In the genomic region with DNA sequence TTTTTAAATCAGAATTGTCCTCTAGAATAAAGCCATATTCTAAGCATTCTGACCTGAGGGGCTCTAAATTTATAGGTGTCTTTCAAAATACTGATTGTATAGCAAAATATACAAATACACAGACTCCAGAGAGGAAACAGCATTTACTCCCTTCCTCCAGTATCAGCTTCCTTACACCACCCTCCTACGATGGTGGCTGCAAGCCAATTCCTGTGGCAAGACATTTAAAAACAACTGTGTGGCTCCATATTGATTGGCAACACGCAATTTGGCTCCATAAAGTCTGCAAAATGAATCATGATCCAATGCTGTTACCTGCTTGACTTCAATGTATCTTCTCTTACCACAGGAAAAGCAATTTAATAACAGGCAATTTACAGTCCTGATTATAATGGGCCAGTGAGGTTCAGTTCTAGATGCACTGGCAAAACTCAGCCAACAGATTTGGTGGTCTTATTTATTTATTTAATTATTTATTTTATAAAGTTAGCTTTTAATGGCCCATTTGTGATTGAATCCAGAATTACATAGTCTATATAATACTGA, we compare ENCODE assay signal across 13 cellular contexts. TPM values are rescaled to one million over a fixed set of nuclear protein-coding genes. Genes with fewer than 3 reads are reported as not detected.
DNase-seq lines count a peak whose midpoint lies in the region; ATAC-seq lines count a peak whose summit lies in the region.
"Had no signal": no experiment of that assay in that cellular context is flagged by ENCODE, and none has a peak within 500 bp of the region (broad histone marks: within the 10 kb centered on the region; RNA-seq: fewer than 3 reads in every experiment).

No MANE protein-coding gene starts in this region.

- no peaks in the 10 kb centered on the region for H3K27me3 Mint-ChIP-seq in T-helper 17 cell

- H3K4me3 ChIP-seq in Karpas-422 (ENCODE audit: low read length) = no peak overlapping the region
- H3K4me3 ChIP-seq: body of pancreas, tibial nerve had no signal

- H3K4me1 Mint-ChIP-seq in T-helper 17 cell = peaks cover 40% of the 10 kb centered on the region

- H3K27ac Mint-ChIP-seq in T-helper 17 cell = no peak overlapping the region

- H2AFZ ChIP-seq in Karpas-422 (ENCODE audit: low read length) = peak overlapping the region; percentile 64; the same call in 1 of the 2 replicates

- H3K27ac ChIP-seq in Karpas-422 (ENCODE audit: low read length) = no peak overlapping the region
- H3K27ac ChIP-seq: body of pancreas, tibial nerve had no signal

- H3K36me3 ChIP-seq in Karpas-422 (ENCODE audit: insufficient read depth, low read length) = no peaks in the 10 kb centered on the region
- H3K36me3 ChIP-seq: tibial nerve had no signal

- no peaks in the 10 kb centered on the region for H3K27me3 ChIP-seq in Karpas-422 (ENCODE audit: low read length)
- H3K27me3 ChIP-seq: body of pancreas, tibial nerve had no signal

- H3K4me2 ChIP-seq in Karpas-422 (ENCODE audit: low read depth, low read length, poor library complexity, severe bottlenecking) = no peak overlapping the region

- H3K79me2 ChIP-seq in Karpas-422 (ENCODE audit: low read length) = no peaks in the 10 kb centered on the region

- H4K20me1 ChIP-seq in Karpas-422 (ENCODE audit: insufficient read depth, low read depth, low read length) = no peaks in the 10 kb centered on the region

- peaks cover 19% of the 10 kb centered on the region for H3K4me1 ChIP-seq in Karpas-422 (ENCODE audit: low read length)
- H3K4me1 ChIP-seq: body of pancreas, Caco-2 had no signal

- H3K9me2 ChIP-seq in Karpas-422 (replicated peaks; ENCODE audit: insufficient read depth, low read length) = no peaks in the 10 kb centered on the region

- H3K36me3 Mint-ChIP-seq in T-helper 17 cell (ENCODE audit: low read depth) = no peaks in the 10 kb centered on the region

- ATAC-seq in T-helper 17 cell = no peak
- ATAC-seq: body of pancreas had no signal

- peak; percentile 52 for DNase-seq in DMS153 treated with DMSO at 0.1 percent for 48 hours (lab: John Stamatoyannopoulos, UW; ENCODE audit: unreplicated experiment)
- no peak for DNase-seq in Karpas-422
- DNase-seq in RPMI7951 (ENCODE audit: low read depth) = peak; percentile 43
- peak; percentile 16 for DNase-seq in iris pigment epithelial cell (ENCODE audit: low read depth)
- DNase-seq in T-helper 2 cell = no peak
- no peak for DNase-seq in stimulated activated CD4-positive, alpha-beta T cell treated with anti-CD3 and anti-CD28 coated beads, Interleukin-4, amount 100 ng/mL, for 4 hours
- DNase-seq in T-helper 17 cell = no peak
- DNase-seq: activated CD4-positive, alpha-beta T cell treated with anti-CD3 and anti-CD28 coated beads for 4 hours; Caco-2; glutamatergic neuron; stimulated activated CD4-positive, alpha-beta T cell treated with anti-CD3 and anti-CD28 coated beads, Interleukin-12 subunit alpha, Interleukin-12 subunit beta, amount 100 ng/mL, for 4 hours had no signal

- H3K9ac ChIP-seq in Karpas-422 (ENCODE audit: low read length) = no peak overlapping the region

- H3K4me3 Mint-ChIP-seq in T-helper 17 cell = no peak overlapping the region

- H3K9me3 ChIP-seq in Karpas-422 (ENCODE audit: low read length) (no peaks in the 10 kb centered on the region), T-helper 17 cell (ENCODE audit: control insufficient read depth, low read length, poor library complexity, severe bottlenecking) (no peaks in the 10 kb centered on the region)
- H3K9me3 ChIP-seq: body of pancreas, Caco-2, tibial nerve had no signal

RNA-seq across cellular contexts. Expression of gene ATP6V1G3, which starts 19.7 kb away (rescaled TPM):
- total RNA-seq in Karpas-422 (2014; rRNA removed; shearing (Covaris generic); ENCODE audit: low replicate concordance) = not detected in 2 replicates
- total RNA-seq in RPMI7951 (2014; rRNA removed; shearing (Covaris generic)) = not detected in 2 replicates
- total RNA-seq in T-helper 17 cell = not detected
- total RNA-seq: body of pancreas, tibial nerve had no signal

Comparison
In these comparisons a context has a peak if more than half of its experiments do, and no peak if none do; other contexts are left out.
1. DNase-seq: peak in DMS153 treated with DMSO at 0.1 percent for 48 hours (single experiment), RPMI7951 (single experiment) and iris pigment epithelial cell (single experiment); none in Karpas-422 (single experiment), T-helper 2 cell (0 of 5), stimulated activated CD4-positive, alpha-beta T cell treated with anti-CD3 and anti-CD28 coated beads, Interleukin-4, amount 100 ng/mL, for 4 hours (0 of 2) and T-helper 17 cell (0 of 3).